ENCODE assay signal across 28 cellular contexts in genomic region chr6:65202738-65203137, GRCh38.
"Had no signal": no experiment of that assay in that cellular context is flagged by ENCODE, and none has a peak within 500 bp of the region (broad histone marks: within the 10 kb centered on the region; RNA-seq: fewer than 3 reads in every experiment).

No MANE protein-coding gene starts in this region.

- ATAC-seq: activated CD4-positive, alpha-beta T cell treated with anti-CD3 and anti-CD28 coated beads for 36 hours; activated CD8-positive, alpha-beta memory T cell treated with anti-CD3 and anti-CD28 coated beads, Interleukin-2, amount 10 ng/mL, durations not matched to agents 7 days and 5 days; activated CD8-positive, alpha-beta T cell treated with anti-CD3 and anti-CD28 coated beads, Interleukin-2, amount 10 ng/mL, durations not matched to agents 7 days and 5 days; activated naive CD8-positive, alpha-beta T cell treated with anti-CD3 and anti-CD28 coated beads, Interleukin-2, amount 50 U/mL, for 24 hours; gastroesophageal sphincter had no signal

- H3K4me3 ChIP-seq: adrenal gland, ascending aorta, breast epithelium, cardiac muscle cell, colonic mucosa, esophagus squamous epithelium, gastroesophageal sphincter had no signal

- H3K36me3 ChIP-seq: adrenal gland, ascending aorta, breast epithelium, cardiac muscle cell, colonic mucosa, esophagus squamous epithelium, gastroesophageal sphincter had no signal

- H3K4me1 ChIP-seq: adrenal gland, ascending aorta, breast epithelium, colonic mucosa, esophagus squamous epithelium, gastroesophageal sphincter had no signal

- H3K9me3 ChIP-seq: adrenal gland, colonic mucosa had no signal

- H3K27me3 ChIP-seq: adrenal gland, ascending aorta, breast epithelium, cardiac muscle cell, colonic mucosa, esophagus squamous epithelium, gastroesophageal sphincter had no signal

- DNase-seq: activated CD4-positive, alpha-beta memory T cell treated with anti-CD3 and anti-CD28 coated beads for 36 hours; activated CD4-positive, alpha-beta T cell treated with anti-CD3 and anti-CD28 coated beads for 36 hours; activated CD4-positive, alpha-beta T cell treated with anti-CD3 and anti-CD28 coated beads, Interleukin-2, amount 10 ng/mL, durations not matched to agents 24 days and 14 days; activated CD4-positive, CD25-positive, alpha-beta regulatory T cell; activated CD4-positive, CD25-positive, alpha-beta regulatory T cell treated with anti-CD3 and anti-CD28 coated beads, Interleukin-2, amount 50 U/mL, for 72 hours; activated CD8-positive, alpha-beta memory T cell treated with anti-CD3 and anti-CD28 coated beads, Interleukin-2, amount 10 ng/mL, durations not matched to agents 7 days and 5 days; activated CD8-positive, alpha-beta memory T cell treated with anti-CD3 and anti-CD28 coated beads, Interleukin-2, amount 50 U/mL, for 4 hours; activated CD8-positive, alpha-beta T cell treated with anti-CD3 and anti-CD28 coated beads, Interleukin-2, amount 10 ng/mL, durations not matched to agents 7 days and 5 days; activated effector memory CD4-positive, alpha-beta T cell treated with anti-CD3 and anti-CD28 coated beads, Interleukin-2, amount 50 U/mL, for 16 hours; activated naive CD4-positive, alpha-beta T cell treated with anti-CD3 and anti-CD28 coated beads for 36 hours; activated naive CD8-positive, alpha-beta T cell treated with anti-CD3 and anti-CD28 coated beads for 36 hours; activated naive CD8-positive, alpha-beta T cell treated with anti-CD3 and anti-CD28 coated beads, Interleukin-2, amount 50 U/mL, for 24 hours; activated T-cell treated with anti-CD3 and anti-CD28 coated beads, Interleukin-2, amount 50 U/mL, for 1 hour; activated T-cell treated with anti-CD3 and anti-CD28 coated beads, Interleukin-2, amount 50 U/mL, for 48 hours; adrenal gland; amygdala; central memory CD4-positive, alpha-beta T cell; cerebellar nuclear complex; colonic mucosa; effector CD8-positive, alpha-beta T cell; esophagus squamous epithelium; foreskin melanocyte; T-helper 2 cell had no signal

- H3K27ac ChIP-seq: adrenal gland, ascending aorta, breast epithelium, cardiac muscle cell, colonic mucosa, epithelial cell of prostate, esophagus squamous epithelium, gastroesophageal sphincter had no signal
